In genomic region chr15:83973816-83974215, GRCh38 we compare ENCODE assay signal across 10 cellular contexts.
DNase-seq lines count a peak whose midpoint lies in the region; ATAC-seq and TF ChIP-seq lines count a peak whose summit lies in the region.
"Had no signal": no experiment of that assay in that cellular context is flagged by ENCODE, and none has a peak within 500 bp of the region (broad histone marks: within the 10 kb centered on the region; RNA-seq: fewer than 3 reads in every experiment).

No MANE protein-coding gene starts in this region.

- DNase-seq in DMS 273 (lab: John Stamatoyannopoulos, UW; ENCODE audit: unreplicated experiment) (peak; percentile 7), DMS 273 treated with DMSO at 0.1 percent for 48 hours (lab: John Stamatoyannopoulos, UW) (no peak), amniotic epithelial cell (ENCODE audit: low read depth) (peak; percentile 12), nephron progenitor cell (no peak), NCI-H345 (lab: John Stamatoyannopoulos, UW) (no peak), pons (ENCODE audit: low spot score) (no peak)
- DNase-seq: left colon, tibial artery had no signal

- ATAC-seq in HG03521 (IDR thresholded peaks at IDR 0.05; ENCODE audit: unreplicated experiment) (peak; percentile 64), HG02870 (IDR thresholded peaks at IDR 0.05; ENCODE audit: unreplicated experiment) (no peak)
- ATAC-seq: left colon had no signal

- H3K4me3 Mint-ChIP-seq in nephron progenitor cell = no peak overlapping the region

- peaks cover 8% of the 10 kb centered on the region for H3K27me3 Mint-ChIP-seq in nephron progenitor cell (ENCODE audit: low read depth, poor library complexity)

- TF ChIP-seq CTCF in nephron progenitor cell (IDR thresholded peaks at IDR 0.05) = peak; percentile 33

- H3K36me3 Mint-ChIP-seq in nephron progenitor cell (ENCODE audit: low read depth) = peaks cover 8% of the 10 kb centered on the region

- H3K4me1 Mint-ChIP-seq in nephron progenitor cell = no peaks in the 10 kb centered on the region

- H3K9me3 Mint-ChIP-seq in nephron progenitor cell = peaks cover 32% of the 10 kb centered on the region

- H3K27ac Mint-ChIP-seq in nephron progenitor cell = no peak overlapping the region

Comparison
In these comparisons a context has a peak if more than half of its experiments do, and no peak if none do; other contexts are left out.
1. DNase-seq: peak in DMS 273 (single experiment) and amniotic epithelial cell (single experiment); none in DMS 273 treated with DMSO at 0.1 percent for 48 hours (single experiment), nephron progenitor cell (single experiment), NCI-H345 (single experiment) and pons (single experiment).